In genomic region chr14:69398053-69398817, GRCh38 we compare ENCODE assay signal across 8 cellular contexts.
A peak's percentile ranks its signal among the peaks of the same experiment; 100 is the strongest.
DNase-seq lines count a peak whose midpoint lies in the region; ATAC-seq, FAIRE-seq and TF ChIP-seq lines count a peak whose summit lies in the region.

Gene ERH (minus strand): TSS chr14:69398299. CDS start chr14:69398233, 66 bp downstream.
Gene SLC39A9 (plus strand): TSS chr14:69398692. CDS start chr14:69399370, 678 bp downstream.

- DNase-seq in AG09319 (ENCODE audit: extremely low read depth, low read depth) (peak; percentile 91), NCI-H446 treated with DMSO at 0.1 percent for 48 hours (lab: John Stamatoyannopoulos, UW) (peak; percentile 98), cerebellar cortex (ENCODE audit: low spot score) (peak; percentile 99)
- DNase-seq in stimulated activated CD4-positive, alpha-beta T cell treated with anti-CD3 and anti-CD28 coated beads, Interleukin-12 subunit alpha, Interleukin-12 subunit beta, amount 100 ng/mL, for 4 hours: peak; percentile 89

- peak; percentile 95 for FAIRE-seq in islet of Langerhans (lab: Jason Lieb, UNC)

- ATAC-seq in GM19035 (IDR thresholded peaks at IDR 0.05; ENCODE audit: unreplicated experiment) (peak; percentile 88), HG03354 (IDR thresholded peaks at IDR 0.05; ENCODE audit: poor library complexity, severe bottlenecking, unreplicated experiment) (peak; percentile 88)
- peak; percentile 88 to 90 for ATAC-seq in activated CD4-positive, CD25-positive, alpha-beta regulatory T cell treated with anti-CD3 and anti-CD28 coated beads, Interleukin-2, amount 50 U/mL, for 24 hours

- TF ChIP-seq CTCF in AG09319 (IDR thresholded peaks at IDR 0.05; ENCODE audit: low read depth, low read length): no peak

Comparison
In these comparisons a context has a peak if more than half of its experiments do, and no peak if none do; other contexts are left out.
1. Peak in every context shown above with its lines: DNase-seq and ATAC-seq.